ENCODE assay signal across 13 cellular contexts in genomic region chr12:123900898-123901376, GRCh38.
DNase-seq lines count a peak whose midpoint lies in the region; ATAC-seq, FAIRE-seq and TF ChIP-seq lines count a peak whose summit lies in the region.
"Had no signal": no experiment of that assay in that cellular context is flagged by ENCODE, and none has a peak within 500 bp of the region (broad histone marks: within the 10 kb centered on the region; RNA-seq: fewer than 3 reads in every experiment).

No MANE protein-coding gene starts in this region.

- no peak overlapping the region for H2AK5ac ChIP-seq in IMR-90 (ENCODE audit: low read depth, low read length)

- no peak overlapping the region for H2BK15ac ChIP-seq in IMR-90 (ENCODE audit: low read depth, low read length)

- H3K4me3 ChIP-seq in IMR-90 (ENCODE audit: insufficient read depth, low read depth, low read length) (no peak overlapping the region), neutrophil (ENCODE audit: low read depth in 1 of 2, low read length in 1 of 2) (no peak overlapping the region)
- H3K4me3 ChIP-seq: left ventricle myocardium inferior had no signal

- H2AK9ac ChIP-seq in IMR-90 (replicated peaks; ENCODE audit: low read depth, low read length, poor library complexity) = peak overlapping the region; percentile 38

- no peaks in the 10 kb centered on the region; the same call in 1 of the 2 replicates for H3K9me1 ChIP-seq in IMR-90 (ENCODE audit: insufficient read depth, low read length)

- H4K8ac ChIP-seq in IMR-90 (ENCODE audit: low read depth in 2 of 2, low read length in 2 of 2) = no peak overlapping the region

- 28% methylated on average over 5 of the region's 9 CpGs; no CpG with 5 or more reads in 1 of the 2 experiments for WGBS in IMR-90 (ENCODE audit: extremely low coverage in 2 of 2, insufficient read length in 1 of 2), 2 experiments

- FAIRE-seq in D721Med (lab: Jason Lieb, UNC) = no peak
- FAIRE-seq: GM12892 had no signal

- H3K4me1 Mint-ChIP-seq in T-helper 1 cell treated with Interleukin-12 subunit alpha and Interleukin-12 subunit beta and Interleukin-4 antibody, amounts not matched to agents 30 μg/mL and 1 μg/mL, for 36 hours (ENCODE audit: low read depth) = peaks cover 10% of the 10 kb centered on the region
- H3K4me1 Mint-ChIP-seq in activated naive CD8-positive, alpha-beta T cell treated with anti-CD3 and anti-CD28 coated beads, Interleukin-2, amount 10 ng/mL, durations not matched to agents 7 days and 5 days = peaks cover 9% of the 10 kb centered on the region

- no peak overlapping the region for H2BK20ac ChIP-seq in IMR-90 (ENCODE audit: low read depth, low read length)

- H3K4me1 ChIP-seq in IMR-90 (ENCODE audit: control insufficient read depth, insufficient read depth, low read length) (peaks cover 5% of the 10 kb centered on the region), neutrophil (ENCODE audit: control insufficient read depth in 1 of 2, insufficient read depth in 1 of 2, low read depth in 1 of 2, low read length in 1 of 2) (peaks cover 45 to 55% of the 10 kb centered on the region in 2 experiments)
- H3K4me1 ChIP-seq: left ventricle myocardium inferior had no signal

- H2BK5ac ChIP-seq in IMR-90 (ENCODE audit: low read depth, low read length, poor library complexity, severe bottlenecking) = no peak overlapping the region

- H3K4ac ChIP-seq in IMR-90 (ENCODE audit: low read depth, low read length) = no peak overlapping the region

- TF ChIP-seq CTCF in IMR-90 (conservative IDR thresholded peaks at IDR 0.05; ENCODE audit: low read depth, low read length) (no peak), neutrophil (IDR thresholded peaks at IDR 0.05) (no peak), D721Med (IDR thresholded peaks at IDR 0.05; ENCODE audit: insufficient read depth, missing control alignments) (no peak)

- no peak overlapping the region for H3K4me2 ChIP-seq in IMR-90 (ENCODE audit: low read depth, low read length)

- no peak overlapping the region for H3K4me3 Mint-ChIP-seq in T-helper 1 cell treated with Interleukin-12 subunit alpha and Interleukin-12 subunit beta and Interleukin-4 antibody, amounts not matched to agents 30 μg/mL and 1 μg/mL, for 36 hours
- H3K4me3 Mint-ChIP-seq in activated naive CD8-positive, alpha-beta T cell treated with anti-CD3 and anti-CD28 coated beads, Interleukin-2, amount 10 ng/mL, durations not matched to agents 7 days and 5 days = peak overlapping the region; percentile 47

- intact Hi-C loops in IMR-90 (cut with micrococcal nuclease) = no loop called here

- H3K36me3 ChIP-seq in IMR-90 (ENCODE audit: control insufficient read depth, insufficient read depth, low read length) (no peaks in the 10 kb centered on the region), neutrophil (no peaks in the 10 kb centered on the region)
- H3K36me3 ChIP-seq: left ventricle myocardium inferior had no signal

- TF ChIP-seq POLR2A in IMR-90 (IDR thresholded peaks at IDR 0.05; ENCODE audit: low read depth, low read length) = no peak

- no peak for TF ChIP-seq RAD21 in IMR-90 (IDR thresholded peaks at IDR 0.05; ENCODE audit: low read length)

- H3K27ac ChIP-seq in IMR-90 (ENCODE audit: insufficient read depth, low read length) (no peak overlapping the region), neutrophil (peak overlapping the region; percentile 9)
- H3K27ac ChIP-seq: left ventricle myocardium inferior had no signal

- no peak overlapping the region for H3K14ac ChIP-seq in IMR-90 (replicated peaks; ENCODE audit: low read depth, low read length)

- POLR2A ChIA-PET in IMR-90 (lab: Charles Lee; ENCODE audit: unreplicated experiment) = no interaction called here
- POLR2A ChIA-PET in activated naive CD8-positive, alpha-beta T cell treated with anti-CD3 and anti-CD28 coated beads, Interleukin-2, amount 10 ng/mL, durations not matched to agents 7 days and 5 days (lab: Charles Lee) = no interaction called here

- no peak overlapping the region for H3K18ac ChIP-seq in IMR-90 (ENCODE audit: low read depth, low read length)

- no TSS peak for BruUV-seq in IMR-90 (replicated peaks; lab: Mats Ljungman, UMichigan)

- H3K36me3 Mint-ChIP-seq in T-helper 1 cell treated with Interleukin-12 subunit alpha and Interleukin-12 subunit beta and Interleukin-4 antibody, amounts not matched to agents 30 μg/mL and 1 μg/mL, for 36 hours (ENCODE audit: low read depth) = no peaks in the 10 kb centered on the region
- H3K36me3 Mint-ChIP-seq in activated naive CD8-positive, alpha-beta T cell treated with anti-CD3 and anti-CD28 coated beads, Interleukin-2, amount 10 ng/mL, durations not matched to agents 7 days and 5 days = no peaks in the 10 kb centered on the region

- H4K91ac ChIP-seq in IMR-90 (ENCODE audit: insufficient read depth, low read depth, low read length) = no peak overlapping the region

- ATAC-seq in IMR-90 (ENCODE audit: low read depth) = peak; percentile 78
- ATAC-seq in activated naive CD8-positive, alpha-beta T cell treated with anti-CD3 and anti-CD28 coated beads, Interleukin-2, amount 10 ng/mL, durations not matched to agents 7 days and 5 days (ENCODE audit: low read depth) = peak; percentile 62
- ATAC-seq in HG03469 (IDR thresholded peaks at IDR 0.05; ENCODE audit: unreplicated experiment) = no peak
- ATAC-seq in GM18520 (IDR thresholded peaks at IDR 0.05; ENCODE audit: unreplicated experiment) = no peak

- H4K20me1 ChIP-seq in IMR-90 (ENCODE audit: insufficient read depth, low read length) = no peaks in the 10 kb centered on the region

- DNase-seq in T-helper 1 cell (no peak), IMR-90 (peak; percentile 44), D721Med (ENCODE audit: insufficient read length, low spot score) (no peak)
- peak; percentile 38 for DNase-seq in activated naive CD8-positive, alpha-beta T cell treated with anti-CD3 and anti-CD28 coated beads, Interleukin-2, amount 10 ng/mL, durations not matched to agents 7 days and 5 days
- DNase-seq: AML-193, left ventricle myocardium inferior, NCI-H2081, substantia nigra had no signal

- peak overlapping the region; percentile 85 for H2AFZ ChIP-seq in IMR-90 (replicated peaks; ENCODE audit: low read length, poor library complexity)

- in situ Hi-C loops in IMR-90 (cut with MboI; ENCODE audit: low sequenced_read_pairs) = loop anchor here (5.0 kb wide), 1 partner anchor 76 kb away; no protein-coding TSS in a partner anchor

- H3K9me3 ChIP-seq in IMR-90 (ENCODE audit: control insufficient read depth, insufficient read depth, low read length) (no peaks in the 10 kb centered on the region), neutrophil (no peaks in the 10 kb centered on the region)
- H3K9me3 ChIP-seq: left ventricle myocardium inferior had no signal

- CTCF ChIA-PET in IMR-90 (lab: Yijun Ruan, JAX) = no interaction called here

- peaks cover 3% of the 10 kb centered on the region for H3K27me3 Mint-ChIP-seq in T-helper 1 cell treated with Interleukin-12 subunit alpha and Interleukin-12 subunit beta and Interleukin-4 antibody, amounts not matched to agents 30 μg/mL and 1 μg/mL, for 36 hours (ENCODE audit: low read depth)
- peaks cover 9% of the 10 kb centered on the region for H3K27me3 Mint-ChIP-seq in activated naive CD8-positive, alpha-beta T cell treated with anti-CD3 and anti-CD28 coated beads, Interleukin-2, amount 10 ng/mL, durations not matched to agents 7 days and 5 days

- peak overlapping the region; percentile 42 for H3K27ac Mint-ChIP-seq in T-helper 1 cell treated with Interleukin-12 subunit alpha and Interleukin-12 subunit beta and Interleukin-4 antibody, amounts not matched to agents 30 μg/mL and 1 μg/mL, for 36 hours
- no peak overlapping the region for H3K27ac Mint-ChIP-seq in activated naive CD8-positive, alpha-beta T cell treated with anti-CD3 and anti-CD28 coated beads, Interleukin-2, amount 10 ng/mL, durations not matched to agents 7 days and 5 days

- no peaks in the 10 kb centered on the region for H3K79me1 ChIP-seq in IMR-90 (ENCODE audit: low read depth in 1 of 2, low read length in 2 of 2)

- no peak overlapping the region for H3K56ac ChIP-seq in IMR-90 (ENCODE audit: extremely low read depth, insufficient read depth, low read length)

- no peak overlapping the region for H3K23ac ChIP-seq in IMR-90 (ENCODE audit: low read depth, low read length)

- no peak overlapping the region for H3K9ac ChIP-seq in IMR-90 (ENCODE audit: low read depth, low read length)

- H4K5ac ChIP-seq in IMR-90 (ENCODE audit: low read depth, low read length) = no peak overlapping the region

- dilution Hi-C loops in IMR-90 (cut with HindIII; ENCODE audit: low sequenced_read_pairs, unreplicated experiment) = no loop called here

- H3K27me3 ChIP-seq in IMR-90 (ENCODE audit: control insufficient read depth, insufficient read depth, low read length) (no peaks in the 10 kb centered on the region; the same call in 1 of the 2 replicates), neutrophil (no peaks in the 10 kb centered on the region)

- no peak overlapping the region for H2BK120ac ChIP-seq in IMR-90 (ENCODE audit: low read depth, low read length)

- no peaks in the 10 kb centered on the region for H3K9me3 Mint-ChIP-seq in T-helper 1 cell treated with Interleukin-12 subunit alpha and Interleukin-12 subunit beta and Interleukin-4 antibody, amounts not matched to agents 30 μg/mL and 1 μg/mL, for 36 hours
- H3K9me3 Mint-ChIP-seq in activated naive CD8-positive, alpha-beta T cell treated with anti-CD3 and anti-CD28 coated beads, Interleukin-2, amount 10 ng/mL, durations not matched to agents 7 days and 5 days = no peaks in the 10 kb centered on the region

TF ChIP-seq in IMR-90, 13 proteins besides CTCF, POLR2A, EP300 and RAD21:
- TF ChIP-seq MAFK (IDR thresholded peaks at IDR 0.05; ENCODE audit: low read depth, low read length) (no peak), USF2 (IDR thresholded peaks at IDR 0.05; ENCODE audit: low read depth, low read length) (peak; percentile 75)

Comparison
In these comparisons a context has a peak if more than half of its experiments do, and no peak if none do; other contexts are left out.
1. DNase-seq: peak in IMR-90 (single experiment) and activated naive CD8-positive, alpha-beta T cell treated with anti-CD3 and anti-CD28 coated beads, Interleukin-2, amount 10 ng/mL, durations not matched to agents 7 days and 5 days (single experiment); none in T-helper 1 cell (0 of 5) and D721Med (single experiment).
2. ATAC-seq: peak in IMR-90 (single experiment) and activated naive CD8-positive, alpha-beta T cell treated with anti-CD3 and anti-CD28 coated beads, Interleukin-2, amount 10 ng/mL, durations not matched to agents 7 days and 5 days (single experiment); none in HG03469 (single experiment) and GM18520 (single experiment).